ENCODE assay signal across 1 cellular context in genomic region chr7:26309089-26309488, GRCh38.
TF ChIP-seq lines count a peak whose summit lies in the region.

No MANE protein-coding gene starts in this region.

TF ChIP-seq in K562, 482 proteins besides CTCF, POLR2A, EP300 and RAD21 (continued from another document):
- TF ChIP-seq, protein P1, sequence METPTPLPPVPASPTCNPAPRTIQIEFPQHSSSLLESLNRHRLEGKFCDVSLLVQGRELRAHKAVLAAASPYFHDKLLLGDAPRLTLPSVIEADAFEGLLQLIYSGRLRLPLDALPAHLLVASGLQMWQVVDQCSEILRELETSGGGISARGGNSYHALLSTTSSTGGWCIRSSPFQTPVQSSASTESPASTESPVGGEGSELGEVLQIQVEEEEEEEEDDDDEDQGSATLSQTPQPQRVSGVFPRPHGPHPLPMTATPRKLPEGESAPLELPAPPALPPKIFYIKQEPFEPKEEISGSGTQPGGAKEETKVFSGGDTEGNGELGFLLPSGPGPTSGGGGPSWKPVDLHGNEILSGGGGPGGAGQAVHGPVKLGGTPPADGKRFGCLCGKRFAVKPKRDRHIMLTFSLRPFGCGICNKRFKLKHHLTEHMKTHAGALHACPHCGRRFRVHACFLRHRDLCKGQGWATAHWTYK (CRISPR knock-in tag; IDR thresholded peaks at IDR 0.05): no peak
- TF ChIP-seq RBM22 (IDR thresholded peaks at IDR 0.05; ENCODE audit: low read depth, low read length, poor library complexity, severe bottlenecking): no peak
- TF ChIP-seq SOX6 (IDR thresholded peaks at IDR 0.05): no peak
- TF ChIP-seq, protein P2, sequence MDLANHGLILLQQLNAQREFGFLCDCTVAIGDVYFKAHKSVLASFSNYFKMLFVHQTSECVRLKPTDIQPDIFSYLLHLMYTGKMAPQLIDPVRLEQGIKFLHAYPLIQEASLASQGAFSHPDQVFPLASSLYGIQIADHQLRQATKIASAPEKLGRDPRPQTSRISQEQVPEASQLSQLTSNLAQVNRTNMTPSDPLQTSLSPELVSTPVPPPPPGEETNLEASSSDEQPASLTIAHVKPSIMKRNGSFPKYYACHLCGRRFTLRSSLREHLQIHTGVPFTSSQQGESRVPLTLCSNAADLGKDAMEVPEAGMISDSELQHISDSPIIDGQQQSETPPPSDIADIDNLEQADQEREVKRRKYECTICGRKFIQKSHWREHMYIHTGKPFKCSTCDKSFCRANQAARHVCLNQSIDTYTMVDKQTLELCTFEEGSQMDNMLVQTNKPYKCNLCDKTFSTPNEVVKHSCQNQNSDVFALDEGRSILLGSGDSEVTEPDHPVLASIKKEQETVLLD (IDR thresholded peaks at IDR 0.05): no peak
- TF ChIP-seq ZNF589 (CRISPR knock-in tag; IDR thresholded peaks at IDR 0.05; ENCODE audit: low read depth): 0 out of 2 replicates have a peak, but pooled peaks have one; percentile 45
- TF ChIP-seq TCF7L2 (IDR thresholded peaks at IDR 0.05; ENCODE audit: low read depth, low read length): no peak
- no peak for TF ChIP-seq TCF7 (IDR thresholded peaks at IDR 0.05; ENCODE audit: borderline replicate concordance)
- no peak for TF ChIP-seq UBTF (IDR thresholded peaks at IDR 0.05; ENCODE audit: borderline replicate concordance in 1 of 2, low read depth in 2 of 2, low read length in 2 of 2)
- 0 out of 4 replicates have a peak, but pooled peaks of 1 of the 2 experiments have one; percentile 22 for TF ChIP-seq ZNF639 (CRISPR knock-in tag; conservative IDR thresholded peaks at IDR 0.05 in 1 of 2, IDR thresholded peaks at IDR 0.05 in 1 of 2)
- TF ChIP-seq RBBP5 (IDR thresholded peaks at IDR 0.05; ENCODE audit: borderline replicate concordance, insufficient read depth, low read length, poor library complexity, severe bottlenecking): no peak
- TF ChIP-seq ZNF232 (CRISPR knock-in tag; IDR thresholded peaks at IDR 0.05): no peak
- TF ChIP-seq MEF2D (tag; conservative IDR thresholded peaks at IDR 0.05; ENCODE audit: low read depth): no peak
- peak; percentile 38; the same call in 1 of the 2 replicates for TF ChIP-seq NCOR1 (IDR thresholded peaks at IDR 0.05)
- TF ChIP-seq NR1H2 (CRISPR knock-in tag; IDR thresholded peaks at IDR 0.05): no peak
- TF ChIP-seq ZNF695 (CRISPR knock-in tag; IDR thresholded peaks at IDR 0.05): no peak
- TF ChIP-seq SUPT5H (IDR thresholded peaks at IDR 0.05): no peak
- no peak for TF ChIP-seq HIVEP1 (CRISPR knock-in tag; IDR thresholded peaks at IDR 0.05)
- no peak for TF ChIP-seq ZNF408 (CRISPR knock-in tag; IDR thresholded peaks at IDR 0.05; ENCODE audit: low read depth)
- TF ChIP-seq ZNF384 (IDR thresholded peaks at IDR 0.05; ENCODE audit: low read depth, low read length): 0 out of 2 replicates have a peak, but pooled peaks have one; percentile 56
- TF ChIP-seq, protein P3, sequence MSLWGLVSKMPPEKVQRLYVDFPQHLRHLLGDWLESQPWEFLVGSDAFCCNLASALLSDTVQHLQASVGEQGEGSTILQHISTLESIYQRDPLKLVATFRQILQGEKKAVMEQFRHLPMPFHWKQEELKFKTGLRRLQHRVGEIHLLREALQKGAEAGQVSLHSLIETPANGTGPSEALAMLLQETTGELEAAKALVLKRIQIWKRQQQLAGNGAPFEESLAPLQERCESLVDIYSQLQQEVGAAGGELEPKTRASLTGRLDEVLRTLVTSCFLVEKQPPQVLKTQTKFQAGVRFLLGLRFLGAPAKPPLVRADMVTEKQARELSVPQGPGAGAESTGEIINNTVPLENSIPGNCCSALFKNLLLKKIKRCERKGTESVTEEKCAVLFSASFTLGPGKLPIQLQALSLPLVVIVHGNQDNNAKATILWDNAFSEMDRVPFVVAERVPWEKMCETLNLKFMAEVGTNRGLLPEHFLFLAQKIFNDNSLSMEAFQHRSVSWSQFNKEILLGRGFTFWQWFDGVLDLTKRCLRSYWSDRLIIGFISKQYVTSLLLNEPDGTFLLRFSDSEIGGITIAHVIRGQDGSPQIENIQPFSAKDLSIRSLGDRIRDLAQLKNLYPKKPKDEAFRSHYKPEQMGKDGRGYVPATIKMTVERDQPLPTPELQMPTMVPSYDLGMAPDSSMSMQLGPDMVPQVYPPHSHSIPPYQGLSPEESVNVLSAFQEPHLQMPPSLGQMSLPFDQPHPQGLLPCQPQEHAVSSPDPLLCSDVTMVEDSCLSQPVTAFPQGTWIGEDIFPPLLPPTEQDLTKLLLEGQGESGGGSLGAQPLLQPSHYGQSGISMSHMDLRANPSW (CRISPR knock-in tag; IDR thresholded peaks at IDR 0.05): no peak
- TF ChIP-seq ZNF449 (CRISPR knock-in tag; IDR thresholded peaks at IDR 0.05): no peak
- TF ChIP-seq DPF2 (IDR thresholded peaks at IDR 0.05): 0 out of 2 replicates have a peak, but pooled peaks have one; percentile 43
- no peak for TF ChIP-seq CBX2 (IDR thresholded peaks at IDR 0.05; ENCODE audit: insufficient read depth, low read length, poor library complexity, severe bottlenecking)
- TF ChIP-seq ZNF280A (IDR thresholded peaks at IDR 0.05; ENCODE audit: low read depth, partially characterized antibody): no peak
- TF ChIP-seq TRIM24 (IDR thresholded peaks at IDR 0.05): peak in 1 of 2 experiments; percentile 42; a peak in 1 of 4 replicates
- peak; percentile 55 for TF ChIP-seq GATA2 (CRISPR knock-in tag; IDR thresholded peaks at IDR 0.05)
- TF ChIP-seq CXXC5 (CRISPR knock-in tag; IDR thresholded peaks at IDR 0.05): no peak
- no peak for TF ChIP-seq ZNF740 (CRISPR knock-in tag; IDR thresholded peaks at IDR 0.05)
- TF ChIP-seq ZNF740 (tag; IDR thresholded peaks at IDR 0.05): no peak
- TF ChIP-seq PTRF (tag; IDR thresholded peaks at IDR 0.05): no peak
- TF ChIP-seq JUND (IDR thresholded peaks at IDR 0.05; ENCODE audit: borderline replicate concordance, low read depth, low read length): 0 out of 2 replicates have a peak, but pooled peaks have one; percentile 2
- TF ChIP-seq JUND (tag; IDR thresholded peaks at IDR 0.05; ENCODE audit: borderline replicate concordance, low read depth, low read length): no peak
- TF ChIP-seq, protein P4, sequence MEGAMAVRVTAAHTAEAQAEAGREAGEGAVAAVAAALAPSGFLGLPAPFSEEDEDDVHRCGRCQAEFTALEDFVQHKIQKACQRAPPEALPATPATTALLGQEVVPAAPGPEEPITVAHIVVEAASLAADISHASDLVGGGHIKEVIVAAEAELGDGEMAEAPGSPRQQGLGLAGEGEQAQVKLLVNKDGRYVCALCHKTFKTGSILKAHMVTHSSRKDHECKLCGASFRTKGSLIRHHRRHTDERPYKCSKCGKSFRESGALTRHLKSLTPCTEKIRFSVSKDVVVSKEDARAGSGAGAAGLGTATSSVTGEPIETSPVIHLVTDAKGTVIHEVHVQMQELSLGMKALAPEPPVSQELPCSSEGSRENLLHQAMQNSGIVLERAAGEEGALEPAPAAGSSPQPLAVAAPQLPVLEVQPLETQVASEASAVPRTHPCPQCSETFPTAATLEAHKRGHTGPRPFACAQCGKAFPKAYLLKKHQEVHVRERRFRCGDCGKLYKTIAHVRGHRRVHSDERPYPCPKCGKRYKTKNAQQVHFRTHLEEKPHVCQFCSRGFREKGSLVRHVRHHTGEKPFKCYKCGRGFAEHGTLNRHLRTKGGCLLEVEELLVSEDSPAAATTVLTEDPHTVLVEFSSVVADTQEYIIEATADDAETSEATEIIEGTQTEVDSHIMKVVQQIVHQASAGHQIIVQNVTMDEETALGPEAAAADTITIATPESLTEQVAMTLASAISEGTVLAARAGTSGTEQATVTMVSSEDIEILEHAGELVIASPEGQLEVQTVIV (CRISPR knock-in tag; IDR thresholded peaks at IDR 0.05; ENCODE audit: borderline replicate concordance): no peak
- TF ChIP-seq ZBTB1 (CRISPR knock-in tag; IDR thresholded peaks at IDR 0.05; ENCODE audit: borderline replicate concordance, low read depth): no peak
- TF ChIP-seq ZKSCAN8 (CRISPR knock-in tag; IDR thresholded peaks at IDR 0.05): no peak
- TF ChIP-seq ZFP91 (CRISPR knock-in tag; IDR thresholded peaks at IDR 0.05): no peak
